ENCODE assay signal across 8 cellular contexts in genomic region chr4:3880595-3881120, GRCh38.
DNase-seq lines count a peak whose midpoint lies in the region; ATAC-seq and TF ChIP-seq lines count a peak whose summit lies in the region.

No MANE protein-coding gene starts in this region.

- peaks cover 41% of the 10 kb centered on the region for H3K27me3 Mint-ChIP-seq in activated CD4-positive, alpha-beta memory T cell treated with anti-CD3 and anti-CD28 coated beads, Interleukin-2, amount 10 ng/mL, durations not matched to agents 7 days and 5 days

- no peaks in the 10 kb centered on the region for H3K36me3 ChIP-seq in BJ (ENCODE audit: control insufficient read depth, insufficient read depth, low read length)
- no peaks in the 10 kb centered on the region for H3K36me3 ChIP-seq in ectodermal cell (ENCODE audit: control insufficient read depth, insufficient read depth, low read length)

- no peak overlapping the region for H3K4me3 Mint-ChIP-seq in activated CD4-positive, alpha-beta memory T cell treated with anti-CD3 and anti-CD28 coated beads, Interleukin-2, amount 10 ng/mL, durations not matched to agents 7 days and 5 days

- H3K27ac Mint-ChIP-seq in activated CD4-positive, alpha-beta memory T cell treated with anti-CD3 and anti-CD28 coated beads, Interleukin-2, amount 10 ng/mL, durations not matched to agents 7 days and 5 days, result no peak overlapping the region

- no peak overlapping the region for H3K27ac ChIP-seq in ectodermal cell (ENCODE audit: insufficient read depth, low read depth, low read length, poor library complexity, severe bottlenecking)

- ATAC-seq in GM18909 (IDR thresholded peaks at IDR 0.05; ENCODE audit: poor library complexity, unreplicated experiment), result no peak

- peaks cover 12% of the 10 kb centered on the region for H3K9me3 Mint-ChIP-seq in activated CD4-positive, alpha-beta memory T cell treated with anti-CD3 and anti-CD28 coated beads, Interleukin-2, amount 10 ng/mL, durations not matched to agents 7 days and 5 days

- TF ChIP-seq CTCF in BJ (IDR thresholded peaks at IDR 0.05; ENCODE audit: insufficient read depth, low read depth, low read length), result peak; percentile 76
- TF ChIP-seq CTCF in GM20000 (IDR thresholded peaks at IDR 0.05; ENCODE audit: extremely low read depth, missing control alignments), result peak; percentile 49

- CTCF ChIA-PET in BJ (lab: Yijun Ruan, JAX), result interaction anchor here (0.6 to 2.7 kb wide), 16 partner anchors 8 to 679 kb away, joined by 3 to 19 read pairs (median 4); no protein-coding TSS in a partner anchor
- CTCF ChIA-PET in activated CD4-positive, alpha-beta memory T cell treated with anti-CD3 and anti-CD28 coated beads, Interleukin-2, amount 10 ng/mL, durations not matched to agents 7 days and 5 days (lab: Charles Lee), result interaction anchor here (0.6 to 2.3 kb wide), 13 partner anchors 9 to 679 kb away, joined by 3 to 9 read pairs (median 4); no protein-coding TSS in a partner anchor

- peaks cover 6% of the 10 kb centered on the region for H3K4me1 ChIP-seq in ectodermal cell (ENCODE audit: control insufficient read depth, insufficient read depth, low read length)

- H3K27me3 ChIP-seq in BJ (ENCODE audit: control insufficient read depth, insufficient read depth, low read length) (peaks cover 21% of the 10 kb centered on the region), ectodermal cell (ENCODE audit: control insufficient read depth, insufficient read depth, low read length, poor library complexity, severe bottlenecking) (peaks cover 24% of the 10 kb centered on the region)

- peaks cover 8% of the 10 kb centered on the region for H3K36me3 Mint-ChIP-seq in activated CD4-positive, alpha-beta memory T cell treated with anti-CD3 and anti-CD28 coated beads, Interleukin-2, amount 10 ng/mL, durations not matched to agents 7 days and 5 days (ENCODE audit: low read depth)

- H3K4me1 Mint-ChIP-seq in activated CD4-positive, alpha-beta memory T cell treated with anti-CD3 and anti-CD28 coated beads, Interleukin-2, amount 10 ng/mL, durations not matched to agents 7 days and 5 days, result peaks cover 11% of the 10 kb centered on the region

- POLR2A ChIA-PET in BJ (lab: Charles Lee), result no interaction called here
- POLR2A ChIA-PET in activated CD4-positive, alpha-beta memory T cell treated with anti-CD3 and anti-CD28 coated beads, Interleukin-2, amount 10 ng/mL, durations not matched to agents 7 days and 5 days (lab: Charles Lee), result interaction anchor here (0.7 kb wide), 1 partner anchor 17 kb away, joined by 3 read pairs; no protein-coding TSS in a partner anchor

- 9 to 11% methylated on average over 20 of the region's 20 CpGs for WGBS in ectodermal cell, 2 experiments

- no peak overlapping the region for H3K4me3 ChIP-seq in BJ (ENCODE audit: low read depth, low read length)
- H3K4me3 ChIP-seq in ectodermal cell (ENCODE audit: insufficient read depth, low read depth, low read length), result peak overlapping the region; percentile 8

- no peak for DNase-seq in BJ (ENCODE audit: low read depth)
- DNase-seq in GM20000 (ENCODE audit: low spot score), result peak; percentile 81
- peak; percentile 37 to 73 for DNase-seq in NCI-H524 (lab: John Stamatoyannopoulos, UW)
- DNase-seq in activated CD4-positive, alpha-beta memory T cell treated with anti-CD3 and anti-CD28 coated beads, Interleukin-2, amount 10 ng/mL, durations not matched to agents 7 days and 5 days, result peak; percentile 70
- peak; percentile 91 for DNase-seq in mesenteric fat pad (ENCODE audit: low spot score)
- DNase-seq in stimulated activated CD8-positive, alpha-beta memory T cell treated with anti-CD3 and anti-CD28 coated beads, Interleukin-4, amount 100 ng/mL, for 4 hours (ENCODE audit: low read depth in 2 of 2, low spot score in 1 of 2), result peak; percentile 20 to 45

- H3K9me3 ChIP-seq in ectodermal cell (ENCODE audit: control insufficient read depth, low read length), result no peaks in the 10 kb centered on the region
